ENCODE assay signal across 1 cellular context in the genomic region with DNA sequence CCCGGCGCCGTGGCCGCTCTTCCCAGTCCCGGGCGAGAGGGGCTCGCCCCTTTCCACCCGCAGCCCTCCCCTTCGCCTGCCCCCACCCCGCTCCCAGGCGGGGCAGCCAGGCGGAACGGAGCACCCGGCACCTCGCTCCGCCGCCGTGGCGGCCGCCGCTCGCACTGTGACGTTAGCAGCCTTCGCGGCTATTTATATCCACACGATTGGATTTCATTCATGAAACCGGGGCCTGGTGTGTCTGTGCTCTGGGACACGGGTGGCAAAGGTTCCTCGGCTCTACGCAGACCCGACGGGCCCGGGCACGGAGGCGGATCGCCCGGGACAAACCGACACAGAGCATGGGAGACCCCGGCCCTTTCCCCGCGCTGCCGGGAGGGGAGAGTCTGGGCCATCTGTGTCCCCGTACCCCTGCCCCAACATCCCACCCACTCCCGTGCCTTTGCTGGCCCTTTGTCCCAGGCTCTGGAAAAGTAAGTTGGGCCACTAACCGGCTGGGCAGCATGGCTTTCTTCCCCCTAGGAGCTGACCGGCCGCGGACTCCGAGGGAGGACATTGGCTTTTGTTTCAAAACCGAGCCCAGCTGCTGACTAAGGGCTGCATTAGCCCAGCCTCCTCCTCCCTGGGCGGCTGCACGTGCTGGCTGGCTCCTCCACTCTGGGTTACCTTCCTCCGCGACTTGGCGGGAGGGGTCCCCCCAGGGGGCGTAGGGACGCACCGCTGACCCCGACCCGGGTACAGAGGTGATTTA.
TF ChIP-seq lines count a peak whose summit lies in the region.

A gene with protein sequence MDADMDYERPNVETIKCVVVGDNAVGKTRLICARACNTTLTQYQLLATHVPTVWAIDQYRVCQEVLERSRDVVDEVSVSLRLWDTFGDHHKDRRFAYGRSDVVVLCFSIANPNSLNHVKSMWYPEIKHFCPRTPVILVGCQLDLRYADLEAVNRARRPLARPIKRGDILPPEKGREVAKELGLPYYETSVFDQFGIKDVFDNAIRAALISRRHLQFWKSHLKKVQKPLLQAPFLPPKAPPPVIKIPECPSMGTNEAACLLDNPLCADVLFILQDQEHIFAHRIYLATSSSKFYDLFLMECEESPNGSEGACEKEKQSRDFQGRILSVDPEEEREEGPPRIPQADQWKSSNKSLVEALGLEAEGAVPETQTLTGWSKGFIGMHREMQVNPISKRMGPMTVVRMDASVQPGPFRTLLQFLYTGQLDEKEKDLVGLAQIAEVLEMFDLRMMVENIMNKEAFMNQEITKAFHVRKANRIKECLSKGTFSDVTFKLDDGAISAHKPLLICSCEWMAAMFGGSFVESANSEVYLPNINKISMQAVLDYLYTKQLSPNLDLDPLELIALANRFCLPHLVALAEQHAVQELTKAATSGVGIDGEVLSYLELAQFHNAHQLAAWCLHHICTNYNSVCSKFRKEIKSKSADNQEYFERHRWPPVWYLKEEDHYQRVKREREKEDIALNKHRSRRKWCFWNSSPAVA (minus strand): TSS at position 27 of the 751 bp plus-strand sequence. CDS start 32,643 bp downstream, outside the sequence.

TF ChIP-seq in H1, 55 proteins besides CTCF, POLR2A, EP300 and RAD21 (continued from another document):
- TF ChIP-seq SIN3A (conservative IDR thresholded peaks at IDR 0.05 in 1 of 2, IDR thresholded peaks at IDR 0.05 in 1 of 2; ENCODE audit: low read depth in 1 of 2, low read length in 2 of 2), result no peak
- no peak for TF ChIP-seq KDM1A (IDR thresholded peaks at IDR 0.05; ENCODE audit: borderline replicate concordance, low read length)
- no peak for TF ChIP-seq TEAD4 (IDR thresholded peaks at IDR 0.05; ENCODE audit: low read depth, low read length)
- TF ChIP-seq RBBP5 (IDR thresholded peaks at IDR 0.05; ENCODE audit: borderline replicate concordance, low read depth, low read length), result no peak
- TF ChIP-seq EGR1 (IDR thresholded peaks at IDR 0.05; ENCODE audit: borderline replicate concordance, low read depth, low read length), result no peak
